ENCODE assay signal across 16 cellular contexts in the genomic region with DNA sequence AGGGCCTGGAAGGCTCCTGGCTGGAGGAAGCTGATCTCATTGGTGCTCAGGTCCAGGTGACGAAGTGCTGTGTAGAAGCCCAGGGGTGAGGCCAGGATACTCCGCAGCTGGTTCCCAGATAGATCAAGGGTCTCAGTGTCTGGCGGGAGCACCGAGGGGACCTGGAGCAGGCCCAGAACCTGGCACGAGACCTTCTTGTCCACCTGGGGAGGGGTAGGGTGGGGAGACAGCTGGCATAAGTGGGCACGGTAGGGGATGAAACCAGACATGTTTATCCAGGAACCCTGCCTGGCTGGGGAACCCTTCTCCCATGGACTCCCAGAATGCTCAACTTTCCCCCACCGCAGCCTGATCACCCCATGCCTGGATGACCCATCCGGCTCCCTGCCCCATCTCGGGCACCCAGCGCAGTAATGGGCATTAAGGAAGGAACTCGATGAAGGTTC. TPM values are rescaled to one million over a fixed set of nuclear protein-coding genes. Genes with fewer than 3 reads are reported as not detected.
DNase-seq lines count a peak whose midpoint lies in the region; ATAC-seq, FAIRE-seq and TF ChIP-seq lines count a peak whose summit lies in the region.
"Had no signal": no experiment of that assay in that cellular context is flagged by ENCODE, and none has a peak within 500 bp of the region (broad histone marks: within the 10 kb centered on the region; RNA-seq: fewer than 3 reads in every experiment).

No MANE protein-coding gene starts in this region.

- TF ChIP-seq CTCF in C4-2B (conservative IDR thresholded peaks at IDR 0.05) (no peak), GM13976 (IDR thresholded peaks at IDR 0.05; ENCODE audit: borderline replicate concordance, control extremely low read depth, extremely low read depth, insufficient read depth, missing control alignments) (no peak), kidney (IDR thresholded peaks at IDR 0.05; ENCODE audit: borderline replicate concordance, extremely low read depth, insufficient read depth) (no peak), sigmoid colon (IDR thresholded peaks at IDR 0.05) (no peak)

- no peak overlapping the region for H3K9ac ChIP-seq in kidney (ENCODE audit: low read length in 2 of 2)

- H3K36me3 ChIP-seq in kidney (ENCODE audit: control insufficient read depth in 1 of 2, insufficient read depth in 2 of 2, low read length in 2 of 2), result peaks cover 0 to 25% of the 10 kb centered on the region in 2 donors
- H3K36me3 ChIP-seq in sigmoid colon, result no peaks in the 10 kb centered on the region

- H3K4me1 ChIP-seq in kidney (ENCODE audit: control insufficient read depth in 1 of 2, insufficient read depth in 1 of 2, low read depth in 1 of 2, low read length in 2 of 2) (peaks cover 9 to 19% of the 10 kb centered on the region in 2 donors), sigmoid colon (peaks cover 0 to 7% (median 4%) of the 10 kb centered on the region in 4 donors)

- ATAC-seq in HG02938 (IDR thresholded peaks at IDR 0.05; ENCODE audit: unreplicated experiment) (no peak), HG02840 (IDR thresholded peaks at IDR 0.05; ENCODE audit: low FRiP score, unreplicated experiment) (no peak)

- 93 to 94% methylated on average over 11 of the region's 11 CpGs for WGBS in sigmoid colon, 2 donors

- no peaks in the 10 kb centered on the region for H3K27me3 ChIP-seq in sigmoid colon

- no peak for TF ChIP-seq EP300 in sigmoid colon (IDR thresholded peaks at IDR 0.05)

- H3K4me3 ChIP-seq in kidney (ENCODE audit: low read length in 2 of 2), result no peak overlapping the region
- no peak overlapping the region for H3K4me3 ChIP-seq in sigmoid colon

- FAIRE-seq in kidney (lab: Jason Lieb, UNC), result no peak
- FAIRE-seq: GM18507 had no signal

- H3K27ac ChIP-seq in C4-2B, result peak overlapping the region; percentile 81
- no peak overlapping the region for H3K27ac ChIP-seq in kidney (ENCODE audit: low read depth in 2 of 2, low read length in 2 of 2)
- H3K27ac ChIP-seq in sigmoid colon, result no peak overlapping the region

- in situ Hi-C loops in GM13976 (cut with MboI; ENCODE audit: low sequenced_read_pairs, unreplicated experiment), result no loop called here

- no peaks in the 10 kb centered on the region for H3K9me3 ChIP-seq in kidney (ENCODE audit: control insufficient read depth in 1 of 2, low read length in 2 of 2)
- H3K9me3 ChIP-seq in sigmoid colon, result no peaks in the 10 kb centered on the region

- intact Hi-C loops in kidney (cut with DNase I), result no loop called here
- intact Hi-C loops in sigmoid colon (cut with DNase I), result no loop called here

- TF ChIP-seq POLR2A in sigmoid colon (IDR thresholded peaks at IDR 0.05), result no peak

- DNase-seq in GM13976 (ENCODE audit: low spot score), result peak; percentile 38
- peak; percentile 69 for DNase-seq in kidney
- peak; percentile 55 for DNase-seq in sigmoid colon
- no peak for DNase-seq in hypothalamus (lab: John Stamatoyannopoulos, UW)
- DNase-seq in anterior cingulate cortex (lab: John Stamatoyannopoulos, UW), result no peak
- DNase-seq: Calu3; CD4-positive, alpha-beta T cell; GOT3; NCI-H187; NCI-H69; NK-92 treated with Interleukin-12 subunit alpha and Interleukin-12 subunit beta, amount 100 ng/mL, for 24 hours had no signal

RNA-seq across cellular contexts. Expression of a gene that starts 9.2 kb away (rescaled TPM):
- total RNA-seq in kidney (136 TPM), sigmoid colon (10 to 100 TPM in 3 of 4 donors, 1 to 10 TPM in 1; 6.4 to 30.7 (median 16.2) TPM)
- polyA plus RNA-seq in kidney (ENCODE audit: insufficient read depth, low read depth, low replicate concordance) (105 TPM), sigmoid colon (10 to 100 TPM in 1 of 3 donors, 1 to 10 TPM in 1, under 1 TPM in 1; 0.69 to 18.3 (median 1.8) TPM)
- total RNA-seq: Calu3 had no signal
- polyA plus RNA-seq: IgD-negative memory B cell had no signal

Comparison
In these comparisons a context has a peak if more than half of its experiments do, and no peak if none do; other contexts are left out.
1. DNase-seq: peak in GM13976 (single experiment), kidney (single experiment) and sigmoid colon (single experiment); none in hypothalamus (0 of 51) and anterior cingulate cortex (0 of 58).